1 cellular context compared by ENCODE assay signal in genomic region chr12:124738636-124739467, GRCh38.
A peak's percentile ranks its signal among the peaks of the same experiment; 100 is the strongest.
TF ChIP-seq lines count a peak whose summit lies in the region.

No MANE protein-coding gene starts in this region.

TF ChIP-seq in HepG2, 621 proteins besides CTCF, POLR2A, EP300 and RAD21 (continued from another document and continues in another):
- no peak for TF ChIP-seq GTF3A (CRISPR knock-in tag; conservative IDR thresholded peaks at IDR 0.05)
- no peak for TF ChIP-seq ZNF281 (CRISPR knock-in tag; IDR thresholded peaks at IDR 0.05; ENCODE audit: borderline replicate concordance)
- no peak for TF ChIP-seq GABPA (IDR thresholded peaks at IDR 0.05; ENCODE audit: low read depth, low read length)
- no peak for TF ChIP-seq GABPA (CRISPR knock-in tag; IDR thresholded peaks at IDR 0.05; ENCODE audit: low read depth)
- TF ChIP-seq PCBP2 (optimal IDR thresholded peaks at IDR 0.05; ENCODE audit: low read depth, low read length, poor library complexity, severe bottlenecking), result no peak
- no peak for TF ChIP-seq GZF1 (CRISPR knock-in tag; IDR thresholded peaks at IDR 0.05)
- no peak for TF ChIP-seq ARHGAP35 (CRISPR knock-in tag; IDR thresholded peaks at IDR 0.05; ENCODE audit: borderline replicate concordance)
- TF ChIP-seq NAIF1 (CRISPR knock-in tag; IDR thresholded peaks at IDR 0.05; ENCODE audit: borderline replicate concordance), result no peak
- no peak for TF ChIP-seq E2F1 (CRISPR knock-in tag; IDR thresholded peaks at IDR 0.05)
- no peak for TF ChIP-seq DZIP1 (CRISPR knock-in tag; IDR thresholded peaks at IDR 0.05)
- TF ChIP-seq MED8 (CRISPR knock-in tag; IDR thresholded peaks at IDR 0.05; ENCODE audit: insufficient replicate concordance), result no peak
- TF ChIP-seq ZNF580 (CRISPR knock-in tag; IDR thresholded peaks at IDR 0.05; ENCODE audit: borderline replicate concordance, low read depth), result 0 out of 2 replicates have a peak, but pooled peaks have one; percentile 35
- TF ChIP-seq RERE (CRISPR knock-in tag; IDR thresholded peaks at IDR 0.05; ENCODE audit: low read depth), result no peak
- no peak for TF ChIP-seq SMC3 (IDR thresholded peaks at IDR 0.05; ENCODE audit: low read length)
- TF ChIP-seq HINFP (CRISPR knock-in tag; IDR thresholded peaks at IDR 0.05; ENCODE audit: low read depth), result no peak
- TF ChIP-seq PLSCR1 (CRISPR knock-in tag; IDR thresholded peaks at IDR 0.05; ENCODE audit: borderline replicate concordance), result no peak
- TF ChIP-seq KDM6A (CRISPR knock-in tag; IDR thresholded peaks at IDR 0.05; ENCODE audit: low read depth), result no peak
- no peak for TF ChIP-seq EED (CRISPR knock-in tag; IDR thresholded peaks at IDR 0.05)
- no peak for TF ChIP-seq ZNF790 (CRISPR knock-in tag; IDR thresholded peaks at IDR 0.05; ENCODE audit: borderline replicate concordance)
- TF ChIP-seq HOXA3 (CRISPR knock-in tag; IDR thresholded peaks at IDR 0.05), result no peak
- no peak for TF ChIP-seq ARID2 (CRISPR knock-in tag; IDR thresholded peaks at IDR 0.05; ENCODE audit: borderline replicate concordance)
- TF ChIP-seq ASH2L (IDR thresholded peaks at IDR 0.05; ENCODE audit: insufficient read length, low read depth, low read length), result peak; percentile 51
- TF ChIP-seq HIVEP1 (CRISPR knock-in tag; IDR thresholded peaks at IDR 0.05), result no peak
- no peak for TF ChIP-seq HMGXB4 (CRISPR knock-in tag; IDR thresholded peaks at IDR 0.05; ENCODE audit: borderline replicate concordance in 1 of 2, low read depth in 1 of 2)
- TF ChIP-seq ZNF740 (CRISPR knock-in tag; IDR thresholded peaks at IDR 0.05), result no peak
- no peak for TF ChIP-seq TMF1 (CRISPR knock-in tag; IDR thresholded peaks at IDR 0.05; ENCODE audit: low read depth)
- no peak for TF ChIP-seq FOXK1 (CRISPR knock-in tag; IDR thresholded peaks at IDR 0.05; ENCODE audit: borderline replicate concordance, low read depth)
- TF ChIP-seq MED13 (CRISPR knock-in tag; IDR thresholded peaks at IDR 0.05), result no peak
- TF ChIP-seq HNRNPLL (IDR thresholded peaks at IDR 0.05; ENCODE audit: low read depth, low read length, poor library complexity, severe bottlenecking), result peak; percentile 34
- no peak for TF ChIP-seq ZNF333 (CRISPR knock-in tag; IDR thresholded peaks at IDR 0.05; ENCODE audit: borderline replicate concordance)
- no peak for TF ChIP-seq CC2D1A (CRISPR knock-in tag; IDR thresholded peaks at IDR 0.05)
- no peak for TF ChIP-seq HHEX (CRISPR knock-in tag; IDR thresholded peaks at IDR 0.05)
- TF ChIP-seq AKNA (CRISPR knock-in tag; IDR thresholded peaks at IDR 0.05; ENCODE audit: borderline replicate concordance), result no peak
